ENCODE assay signal across 8 cellular contexts in genomic region chr9:96651626-96652025, GRCh38. TPM values are rescaled to one million over a fixed set of nuclear protein-coding genes. Genes with fewer than 3 reads are reported as not detected.
DNase-seq lines count a peak whose midpoint lies in the region; ATAC-seq and TF ChIP-seq lines count a peak whose summit lies in the region.

No MANE protein-coding gene starts in this region.

- peaks cover 4% of the 10 kb centered on the region for H3K4me1 ChIP-seq in effector memory CD4-positive, alpha-beta T cell (ENCODE audit: control insufficient read depth, insufficient read depth, low read length, poor library complexity, severe bottlenecking)
- peaks cover 0 to 10% of the 10 kb centered on the region in 2 donors for H3K4me1 ChIP-seq in adrenal gland (replicated peaks in 1 of 2)

- ATAC-seq in SK-N-SH treated with all-trans-retinoic acid at 6 μM for 48 hours (peak; percentile 39), T-cell (replicated peaks in 1 of 4) (no peak)

- H3K36me3 ChIP-seq in effector memory CD4-positive, alpha-beta T cell (ENCODE audit: control insufficient read depth, insufficient read depth, low read length) = peaks cover 15% of the 10 kb centered on the region
- H3K36me3 ChIP-seq in adrenal gland (replicated peaks in 1 of 2) = peaks cover 0 to 23% of the 10 kb centered on the region in 2 donors

- H3K4me3 ChIP-seq in HL-60 (replicated peaks; ENCODE audit: insufficient read depth, low read length) = no peak overlapping the region
- H3K4me3 ChIP-seq in effector memory CD4-positive, alpha-beta T cell (ENCODE audit: insufficient read depth, low read depth, low read length, poor library complexity, severe bottlenecking) = no peak overlapping the region
- H3K4me3 ChIP-seq in adrenal gland = no peak overlapping the region

- H3K4me1 Mint-ChIP-seq in CD14-positive monocyte (peaks cover 22% of the 10 kb centered on the region), immature natural killer cell (peaks cover 18 to 25% of the 10 kb centered on the region in 2 donors), T-cell (peaks cover 19 to 29% (median 26%) of the 10 kb centered on the region in 3 donors)

- H3K27ac ChIP-seq in HL-60 (replicated peaks) = no peak overlapping the region
- H3K27ac ChIP-seq in effector memory CD4-positive, alpha-beta T cell (ENCODE audit: insufficient read depth, low read length, poor library complexity, severe bottlenecking) = no peak overlapping the region
- no peak overlapping the region for H3K27ac ChIP-seq in adrenal gland

- DNase-seq in CD14-positive monocyte (ENCODE audit: low spot score) (no peak), HL-60 (ENCODE audit: low read depth in 1 of 2, low spot score in 1 of 2) (no peak), immature natural killer cell (no peak), T-cell (no peak), T1000 (lab: John Stamatoyannopoulos, UW) (no peak), adrenal gland (no peak)
- DNase-seq in effector memory CD4-positive, alpha-beta T cell = no peak

- peaks cover 0 to 1% (median 0%) of the 10 kb centered on the region in 7 donors for H3K9me3 Mint-ChIP-seq in CD14-positive monocyte
- no peaks in the 10 kb centered on the region for H3K9me3 Mint-ChIP-seq in immature natural killer cell
- H3K9me3 Mint-ChIP-seq in T-cell = no peaks in the 10 kb centered on the region

- peak overlapping the region in 2 of 7 donors; percentile 37 to 41 for H3K27ac Mint-ChIP-seq in CD14-positive monocyte
- peak overlapping the region in 5 of 6 donors; percentile 83 to 96 (median 90) for H3K27ac Mint-ChIP-seq in immature natural killer cell
- peak overlapping the region in 1 of 2 donors; percentile 16 for H3K27ac Mint-ChIP-seq in T-cell

- TF ChIP-seq CTCF in CD14-positive monocyte (IDR thresholded peaks at IDR 0.05) (peak; percentile 53), HL-60 (IDR thresholded peaks at IDR 0.05; ENCODE audit: insufficient read depth, low read length) (peak; percentile 21), adrenal gland (IDR thresholded peaks at IDR 0.05) (peak in 1 of 6 experiments; percentile 3)

- intact Hi-C loops in CD14-positive monocyte (cut with micrococcal nuclease) (loop anchor here (10.0 kb wide), 3 partner anchors 87 to 237 kb away; partner anchors contain the start of gene ZNF367 (in 1 of the 2)), adrenal gland (cut with DNase I) (no loop called here)

- no peaks in the 10 kb centered on the region for H3K27me3 ChIP-seq in HL-60 (ENCODE audit: insufficient read depth, poor library complexity, severe bottlenecking)
- no peaks in the 10 kb centered on the region for H3K27me3 ChIP-seq in effector memory CD4-positive, alpha-beta T cell (replicated peaks; ENCODE audit: control insufficient read depth, insufficient read depth, low read length, poor library complexity, severe bottlenecking)
- H3K27me3 ChIP-seq in adrenal gland = no peaks in the 10 kb centered on the region

- POLR2A ChIA-PET in T-cell (lab: Charles Lee) = no interaction called here

- H3K4me3 Mint-ChIP-seq in CD14-positive monocyte = no peak overlapping the region
- peak overlapping the region in 1 of 5 donors; percentile 10 for H3K4me3 Mint-ChIP-seq in immature natural killer cell
- no peak overlapping the region for H3K4me3 Mint-ChIP-seq in T-cell

- TF ChIP-seq POLR2A in adrenal gland (IDR thresholded peaks at IDR 0.05) = no peak

- no peaks in the 10 kb centered on the region for H3K9me3 ChIP-seq in effector memory CD4-positive, alpha-beta T cell (ENCODE audit: control insufficient read depth, low read length)
- no peaks in the 10 kb centered on the region for H3K9me3 ChIP-seq in adrenal gland (replicated peaks in 1 of 3)

- peaks cover 0 to 2% (median 1%) of the 10 kb centered on the region in 3 donors for H3K27me3 Mint-ChIP-seq in CD14-positive monocyte (ENCODE audit: low read depth in 3 of 3)
- H3K27me3 Mint-ChIP-seq in immature natural killer cell (ENCODE audit: low read depth in 3 of 3) = peaks cover 10 to 16% (median 10%) of the 10 kb centered on the region in 3 donors
- no peaks in the 10 kb centered on the region for H3K27me3 Mint-ChIP-seq in T-cell

- CTCF ChIA-PET in T-cell (lab: Charles Lee) = interaction anchor here in 1 of 2 donors (0.6 kb wide), 1 partner anchor 19 kb away, joined by 4 read pairs; no protein-coding TSS in a partner anchor

- H3K36me3 Mint-ChIP-seq in CD14-positive monocyte = peaks cover 37 to 38% of the 10 kb centered on the region in 2 donors
- peaks cover 10 to 15% (median 13%) of the 10 kb centered on the region in 3 donors for H3K36me3 Mint-ChIP-seq in immature natural killer cell
- peaks cover 15% of the 10 kb centered on the region for H3K36me3 Mint-ChIP-seq in T-cell

TF ChIP-seq in SK-N-SH treated with all-trans-retinoic acid at 6 μM for 48 hours, 23 proteins besides CTCF, POLR2A, EP300 and RAD21:
- TF ChIP-seq GLIS3 (CRISPR knock-in tag; IDR thresholded peaks at IDR 0.05) (no peak), ARNTL (CRISPR knock-in tag; IDR thresholded peaks at IDR 0.05; ENCODE audit: borderline replicate concordance, low read depth) (no peak), PPARA (CRISPR knock-in tag; IDR thresholded peaks at IDR 0.05; ENCODE audit: borderline replicate concordance) (no peak), OSR1 (CRISPR knock-in tag; IDR thresholded peaks at IDR 0.05) (no peak), RARB (CRISPR knock-in tag; IDR thresholded peaks at IDR 0.05) (no peak), TSHZ2 (CRISPR knock-in tag; IDR thresholded peaks at IDR 0.05) (no peak), ISL1 (CRISPR knock-in tag; IDR thresholded peaks at IDR 0.05) (no peak)

RNA-seq across cellular contexts. Expression of gene PRXL2C, which starts 3.5 kb away (rescaled TPM):
- 10 to 100 TPM in 1 of 2 donors, 1 to 10 TPM in 1; 9.2 to 14.6 TPM for polyA plus RNA-seq in CD14-positive monocyte
- 10 to 100 TPM in 2 of 3 donors, 1 to 10 TPM in 1; 6.3 to 13.2 (median 12.6) TPM for polyA plus RNA-seq in immature natural killer cell
- total RNA-seq in T-cell = 10 to 100 TPM in 4 of 5 donors, 1 to 10 TPM in 1; 9.3 to 17.0 (median 11.2) TPM
- total RNA-seq in adrenal gland = 10 to 100 TPM in 5 of 8 donors, 1 to 10 TPM in 3; 8.6 to 17.4 (median 10.8) TPM
- 1 to 10 TPM; 5.1 to 9.3 (median 5.6) TPM for polyA plus RNA-seq in adrenal gland

RNA-seq across cellular contexts. Expression of gene CDC14B, which starts 32.0 kb away (rescaled TPM):
- under 1 TPM; 0.44 to 0.47 TPM for polyA plus RNA-seq in CD14-positive monocyte
- polyA plus RNA-seq in immature natural killer cell = 1 to 10 TPM; 2.7 to 4.3 (median 4.1) TPM
- 10 to 100 TPM in 1 of 5 donors, 1 to 10 TPM in 4; 4.8 to 11.9 (median 7.2) TPM for total RNA-seq in T-cell
- total RNA-seq in adrenal gland = 10 to 100 TPM in 7 of 8 donors, 1 to 10 TPM in 1; 9.7 to 19.1 (median 16.8) TPM
- polyA plus RNA-seq in adrenal gland = 1 to 10 TPM; 7.5 to 8.9 (median 8.2) TPM

Comparison
In these comparisons a context has a peak if more than half of its experiments do, and no peak if none do; other contexts are left out.
1. intact Hi-C loops: an anchor here in CD14-positive monocyte (10.0 kb wide); none called in adrenal gland.